ENCODE assay signal across 11 cellular contexts in genomic region chr16:88429387-88430184, GRCh38. TPM values are rescaled to one million over a fixed set of nuclear protein-coding genes. Genes with fewer than 3 reads are reported as not detected.
DNase-seq lines count a peak whose midpoint lies in the region; ATAC-seq lines count a peak whose summit lies in the region.
"Had no signal": no experiment of that assay in that cellular context is flagged by ENCODE, and none has a peak within 500 bp of the region (broad histone marks: within the 10 kb centered on the region; RNA-seq: fewer than 3 reads in every experiment).

No MANE protein-coding gene starts in this region.

- H3K27me3 Mint-ChIP-seq in activated T-cell treated with anti-CD3 and anti-CD28 coated beads, Interleukin-2, amount 50 U/mL, for 4 hours (ENCODE audit: low read depth): peaks cover 4% of the 10 kb centered on the region
- H3K27me3 Mint-ChIP-seq in activated naive CD8-positive, alpha-beta T cell treated with anti-CD3 and anti-CD28 coated beads, Interleukin-2, amount 50 U/mL, for 24 hours: no peaks in the 10 kb centered on the region
- H3K27me3 Mint-ChIP-seq: type B pancreatic cell had no signal

- H3K4me1 Mint-ChIP-seq in activated T-cell treated with anti-CD3 and anti-CD28 coated beads, Interleukin-2, amount 50 U/mL, for 4 hours (ENCODE audit: low read depth): peaks cover 10% of the 10 kb centered on the region
- H3K4me1 Mint-ChIP-seq in activated naive CD8-positive, alpha-beta T cell treated with anti-CD3 and anti-CD28 coated beads, Interleukin-2, amount 50 U/mL, for 24 hours: peaks cover 10% of the 10 kb centered on the region

- H3K36me3 ChIP-seq in mesenchymal stem cell (ENCODE audit: control insufficient read depth in 1 of 2, insufficient read depth in 2 of 2, low read depth in 1 of 2, low read length in 2 of 2): peaks cover 0 to 19% of the 10 kb centered on the region in 2 experiments
- H3K36me3 ChIP-seq in thymus (ENCODE audit: control insufficient read depth, insufficient read depth): no peaks in the 10 kb centered on the region
- H3K36me3 ChIP-seq: MG63 had no signal

- H3K14ac ChIP-seq in mesenchymal stem cell (ENCODE audit: low read length in 2 of 2): no peak overlapping the region

- no peak overlapping the region for H3K18ac ChIP-seq in mesenchymal stem cell (ENCODE audit: low read depth in 1 of 2, low read length in 2 of 2)

- no peak overlapping the region for H3K4me2 ChIP-seq in mesenchymal stem cell (ENCODE audit: low read length, poor library complexity, severe bottlenecking)

- WGBS in mesenchymal stem cell: 92% methylated on average over 47 of the region's 48 CpGs
- 86% methylated on average over 48 of the region's 48 CpGs for WGBS in thymus

- H3K9me3 ChIP-seq in mesenchymal stem cell (ENCODE audit: control insufficient read depth, low read length): no peaks in the 10 kb centered on the region
- peaks cover 2% of the 10 kb centered on the region for H3K9me3 ChIP-seq in thymus (ENCODE audit: control insufficient read depth)
- H3K9me3 ChIP-seq: MG63 had no signal

- no peak overlapping the region for H2AFZ ChIP-seq in mesenchymal stem cell (ENCODE audit: low read depth, low read length)

- no peak overlapping the region for H3K23ac ChIP-seq in mesenchymal stem cell (ENCODE audit: low read length in 2 of 2)

- H3K4me3 ChIP-seq in mesenchymal stem cell (ENCODE audit: insufficient read depth in 1 of 2, low read depth in 1 of 2, low read length in 2 of 2) (no peak overlapping the region), thymus (ENCODE audit: low read length) (peak overlapping the region; percentile 66)
- H3K4me3 ChIP-seq: MG63 had no signal

- peak overlapping the region; percentile 49 for H2BK15ac ChIP-seq in mesenchymal stem cell (ENCODE audit: low read depth, poor library complexity, severe bottlenecking)

- no peak for ATAC-seq in activated T-cell treated with anti-CD3 and anti-CD28 coated beads, Interleukin-2, amount 50 U/mL, for 4 hours
- no peak for ATAC-seq in activated naive CD8-positive, alpha-beta T cell treated with anti-CD3 and anti-CD28 coated beads, Interleukin-2, amount 50 U/mL, for 24 hours
- no peak for ATAC-seq in GM18870 (IDR thresholded peaks at IDR 0.05; ENCODE audit: unreplicated experiment)

- H3K4me1 ChIP-seq in mesenchymal stem cell (ENCODE audit: control insufficient read depth, insufficient read depth, low read depth, low read length) (peaks cover 3% of the 10 kb centered on the region), thymus (ENCODE audit: control insufficient read depth, insufficient read depth, low read length) (peaks cover 6% of the 10 kb centered on the region)

- H3K27ac ChIP-seq in mesenchymal stem cell (ENCODE audit: low read length, poor library complexity, severe bottlenecking) (no peak overlapping the region), thymus (ENCODE audit: low read depth) (peak overlapping the region; percentile 42)
- H3K27ac ChIP-seq: epithelial cell of prostate had no signal

- H3K36me3 Mint-ChIP-seq in activated T-cell treated with anti-CD3 and anti-CD28 coated beads, Interleukin-2, amount 50 U/mL, for 4 hours (ENCODE audit: insufficient read depth): no peaks in the 10 kb centered on the region
- no peaks in the 10 kb centered on the region for H3K36me3 Mint-ChIP-seq in activated naive CD8-positive, alpha-beta T cell treated with anti-CD3 and anti-CD28 coated beads, Interleukin-2, amount 50 U/mL, for 24 hours (ENCODE audit: low read depth)
- H3K36me3 Mint-ChIP-seq: type B pancreatic cell had no signal

- H3K79me1 ChIP-seq in mesenchymal stem cell (replicated peaks; ENCODE audit: low read length, poor library complexity, severe bottlenecking): no peaks in the 10 kb centered on the region

- peaks cover 0 to 4% of the 10 kb centered on the region in 2 experiments for H3K27me3 ChIP-seq in mesenchymal stem cell (ENCODE audit: control insufficient read depth in 1 of 2, insufficient read depth in 1 of 2, low read length in 2 of 2)
- peaks cover 21% of the 10 kb centered on the region for H3K27me3 ChIP-seq in thymus (ENCODE audit: control insufficient read depth, insufficient read depth)
- H3K27me3 ChIP-seq: MG63 had no signal

- no peak overlapping the region for H2BK120ac ChIP-seq in mesenchymal stem cell (ENCODE audit: low read depth, low read length)

- H2BK12ac ChIP-seq in mesenchymal stem cell (ENCODE audit: low read length in 2 of 2): peak overlapping the region in 1 of 2 experiments; percentile 40

- no peak overlapping the region for H3K27ac Mint-ChIP-seq in activated naive CD8-positive, alpha-beta T cell treated with anti-CD3 and anti-CD28 coated beads, Interleukin-2, amount 50 U/mL, for 24 hours
- H3K27ac Mint-ChIP-seq: type B pancreatic cell had no signal

- H2AK5ac ChIP-seq in mesenchymal stem cell (ENCODE audit: low read length, severe bottlenecking): no peak overlapping the region

- H3K4me3 Mint-ChIP-seq in activated T-cell treated with anti-CD3 and anti-CD28 coated beads, Interleukin-2, amount 50 U/mL, for 4 hours: peak overlapping the region; percentile 74
- H3K4me3 Mint-ChIP-seq in activated naive CD8-positive, alpha-beta T cell treated with anti-CD3 and anti-CD28 coated beads, Interleukin-2, amount 50 U/mL, for 24 hours: peak overlapping the region; percentile 72
- H3K4me3 Mint-ChIP-seq: type B pancreatic cell had no signal

- no peak overlapping the region for H3K4ac ChIP-seq in mesenchymal stem cell (ENCODE audit: low read depth in 1 of 2, low read length in 2 of 2)

- H4K8ac ChIP-seq in mesenchymal stem cell (ENCODE audit: low read length): peak overlapping the region; percentile 5

- H4K91ac ChIP-seq in mesenchymal stem cell (ENCODE audit: low read length): no peak overlapping the region

- no peak for DNase-seq in activated T-cell treated with anti-CD3 and anti-CD28 coated beads, Interleukin-2, amount 50 U/mL, for 4 hours
- no peak for DNase-seq in activated T-cell treated with anti-CD3 and anti-CD28 coated beads, Interleukin-2, amount 50 U/mL, for 48 hours
- DNase-seq in activated naive CD8-positive, alpha-beta T cell treated with anti-CD3 and anti-CD28 coated beads, Interleukin-2, amount 50 U/mL, for 24 hours: no peak
- DNase-seq in mesenchymal stem cell (no peak), cortex of kidney (lab: John Stamatoyannopoulos, UW) (no peak), DMS 273 (lab: John Stamatoyannopoulos, UW; ENCODE audit: unreplicated experiment) (no peak)
- DNase-seq: MG63 had no signal

- no peaks in the 10 kb centered on the region for H3K9me3 Mint-ChIP-seq in activated T-cell treated with anti-CD3 and anti-CD28 coated beads, Interleukin-2, amount 50 U/mL, for 4 hours
- H3K9me3 Mint-ChIP-seq in activated naive CD8-positive, alpha-beta T cell treated with anti-CD3 and anti-CD28 coated beads, Interleukin-2, amount 50 U/mL, for 24 hours: no peaks in the 10 kb centered on the region
- H3K9me3 Mint-ChIP-seq: type B pancreatic cell had no signal

- peak overlapping the region; percentile 75 for H3K9ac ChIP-seq in mesenchymal stem cell (ENCODE audit: low read length)

- H2BK5ac ChIP-seq in mesenchymal stem cell (ENCODE audit: low read depth, low read length, poor library complexity, severe bottlenecking): no peak overlapping the region

RNA-seq across cellular contexts. Expression of gene ZFPM1, which starts 23.5 kb away (rescaled TPM):
- total RNA-seq in activated T-cell treated with anti-CD3 and anti-CD28 coated beads, Interleukin-2, amount 50 U/mL, for 4 hours: 10 to 100 TPM; 14.2 to 17.3 (median 15.9) TPM
- polyA plus RNA-seq in mesenchymal stem cell (2013, experiment 1 of 2): 3.4 TPM
- polyA plus RNA-seq in mesenchymal stem cell (2013, experiment 2 of 2): 3.4 TPM
- polyA plus RNA-seq in thymus: 4.2 TPM

RNA-seq across cellular contexts. Expression of gene ZNF469, which starts 46.8 kb away (rescaled TPM):
- 1 to 10 TPM; 1.3 to 1.6 (median 1.3) TPM for total RNA-seq in activated T-cell treated with anti-CD3 and anti-CD28 coated beads, Interleukin-2, amount 50 U/mL, for 4 hours
- polyA plus RNA-seq in mesenchymal stem cell (2013, experiment 1 of 2): 11.1 TPM
- 10.4 TPM for polyA plus RNA-seq in mesenchymal stem cell (2013, experiment 2 of 2)
- 0.87 TPM for polyA plus RNA-seq in thymus
